Comparison of ENCODE assay signal across 17 cellular contexts in genomic region chr21:31943586-31943985, GRCh38.
"Had no signal": no experiment of that assay in that cellular context is flagged by ENCODE, and none has a peak within 500 bp of the region (broad histone marks: within the 10 kb centered on the region; RNA-seq: fewer than 3 reads in every experiment).

No MANE protein-coding gene starts in this region.

- FAIRE-seq: endothelial cell of umbilical vein, small intestine had no signal

- H3K4me1 ChIP-seq: foreskin keratinocyte, right atrium auricular region, suprapubic skin, tibial artery, upper lobe of left lung had no signal

- H3K4me3 Mint-ChIP-seq: endodermal cell, naive B cell had no signal

- H3K36me3 ChIP-seq: right atrium auricular region, tibial artery, upper lobe of left lung, vagina had no signal

- H3K36me3 Mint-ChIP-seq: naive B cell had no signal

- H3K27ac ChIP-seq: coronary artery, foreskin keratinocyte, right atrium auricular region, suprapubic skin, tibial artery, upper lobe of left lung, vagina had no signal

- H3K9me3 Mint-ChIP-seq: endodermal cell had no signal

- DNase-seq: effector CD4-positive, alpha-beta T cell; endodermal cell; erythroblast; foreskin keratinocyte; kidney glomerular epithelial cell; mammary epithelial cell; naive B cell; small intestine; stimulated activated CD4-positive, alpha-beta T cell treated with anti-CD3 and anti-CD28 coated beads, Interleukin-2, amount 100 ng/mL, for 48 hours; stimulated activated naive CD8-positive, alpha-beta T cell treated with anti-CD3 and anti-CD28 coated beads, Interleukin-15, Interleukin-2, amounts not matched to agents 100 U/mL and 50 U/mL, for 24 hours; tibial artery; upper lobe of left lung had no signal

- H3K9me3 ChIP-seq: right atrium auricular region, suprapubic skin, tibial artery, upper lobe of left lung, vagina had no signal

- H3K27me3 ChIP-seq: foreskin keratinocyte, right atrium auricular region, suprapubic skin, upper lobe of left lung, vagina had no signal

- H3K4me3 ChIP-seq: coronary artery, right atrium auricular region, suprapubic skin, tibial artery, upper lobe of left lung, vagina had no signal
